ENCODE assay signal across 15 cellular contexts in genomic region chr3:79767194-79767952, GRCh38. TPM values are rescaled to one million over a fixed set of nuclear protein-coding genes. Genes with fewer than 3 reads are reported as not detected.
DNase-seq lines count a peak whose midpoint lies in the region; ATAC-seq and TF ChIP-seq lines count a peak whose summit lies in the region.
"Had no signal": no experiment of that assay in that cellular context is flagged by ENCODE, and none has a peak within 500 bp of the region (broad histone marks: within the 10 kb centered on the region; RNA-seq: fewer than 3 reads in every experiment).

No MANE protein-coding gene starts in this region.

- peak overlapping the region; percentile 86 for H2AFZ ChIP-seq in neuron (ENCODE audit: low read depth, low read length)

- DNase-seq in AG20443 (ENCODE audit: low spot score) (peak; percentile 8), NCI-H524 treated with DMSO at 0.1 percent for 48 hours (lab: John Stamatoyannopoulos, UW) (peak; percentile 30), epithelial cell of proximal tubule (ENCODE audit: low read depth) (no peak), NCI-H82 (lab: John Stamatoyannopoulos, UW) (no peak), NCI-H446 treated with DMSO at 0.1 percent for 48 hours (lab: John Stamatoyannopoulos, UW) (no peak)
- no peak for DNase-seq in activated CD8-positive, alpha-beta memory T cell treated with anti-CD3 and anti-CD28 coated beads, Interleukin-2, amount 10 ng/mL, durations not matched to agents 7 days and 5 days
- DNase-seq in activated naive CD4-positive, alpha-beta T cell treated with anti-CD3 and anti-CD28 coated beads, Interleukin-2, amount 50 U/mL, for 16 hours: no peak
- DNase-seq: activated gamma-delta T cell; effector CD8-positive, alpha-beta T cell; Karpas-422; left colon; NK-92 treated with Interleukin-12 subunit alpha and Interleukin-12 subunit beta, amount 100 ng/mL, for 24 hours; stimulated activated CD4-positive, alpha-beta T cell treated with anti-CD3 and anti-CD28 coated beads, Interleukin-15, amount 100 ng/mL, for 24 hours; stomach had no signal

- H3K4me3 ChIP-seq in epithelial cell of proximal tubule (ENCODE audit: low read depth, low read length): peak overlapping the region; percentile 11
- H3K4me3 ChIP-seq in neuron (ENCODE audit: low read length): peak overlapping the region; percentile 46

- no peaks in the 10 kb centered on the region for H3K4me1 Mint-ChIP-seq in activated CD8-positive, alpha-beta memory T cell treated with anti-CD3 and anti-CD28 coated beads, Interleukin-2, amount 10 ng/mL, durations not matched to agents 7 days and 5 days

- H3K27ac Mint-ChIP-seq in activated CD8-positive, alpha-beta memory T cell treated with anti-CD3 and anti-CD28 coated beads, Interleukin-2, amount 10 ng/mL, durations not matched to agents 7 days and 5 days: no peak overlapping the region

- no peaks in the 10 kb centered on the region for H3K36me3 ChIP-seq in neuron (ENCODE audit: insufficient read depth, low read length)
- H3K36me3 ChIP-seq: stomach had no signal

- peaks cover 3% of the 10 kb centered on the region for H3K9me3 Mint-ChIP-seq in activated CD8-positive, alpha-beta memory T cell treated with anti-CD3 and anti-CD28 coated beads, Interleukin-2, amount 10 ng/mL, durations not matched to agents 7 days and 5 days (ENCODE audit: low read depth)

- CTCF ChIA-PET in activated CD8-positive, alpha-beta memory T cell treated with anti-CD3 and anti-CD28 coated beads, Interleukin-2, amount 10 ng/mL, durations not matched to agents 7 days and 5 days (lab: Charles Lee): no interaction called here

- H3K36me3 Mint-ChIP-seq in activated CD8-positive, alpha-beta memory T cell treated with anti-CD3 and anti-CD28 coated beads, Interleukin-2, amount 10 ng/mL, durations not matched to agents 7 days and 5 days: no peaks in the 10 kb centered on the region

- peaks cover 4% of the 10 kb centered on the region for H3K27me3 Mint-ChIP-seq in activated CD8-positive, alpha-beta memory T cell treated with anti-CD3 and anti-CD28 coated beads, Interleukin-2, amount 10 ng/mL, durations not matched to agents 7 days and 5 days

- TF ChIP-seq CTCF in epithelial cell of proximal tubule (conservative IDR thresholded peaks at IDR 0.05; ENCODE audit: low read depth, low read length): no peak

- peaks cover 19% of the 10 kb centered on the region for H3K4me1 ChIP-seq in neuron (ENCODE audit: insufficient read depth, low read length)

- H3K9me3 ChIP-seq in neuron (ENCODE audit: low read length): no peaks in the 10 kb centered on the region

- no peak overlapping the region for H3K4me3 Mint-ChIP-seq in activated CD8-positive, alpha-beta memory T cell treated with anti-CD3 and anti-CD28 coated beads, Interleukin-2, amount 10 ng/mL, durations not matched to agents 7 days and 5 days

- H3K27me3 ChIP-seq in neuron (ENCODE audit: insufficient read depth, low read length): peaks cover 21% of the 10 kb centered on the region

- no peak for ATAC-seq in activated CD8-positive, alpha-beta memory T cell treated with anti-CD3 and anti-CD28 coated beads, Interleukin-2, amount 10 ng/mL, durations not matched to agents 7 days and 5 days
- ATAC-seq: left colon had no signal

RNA-seq across cellular contexts. Expression of gene ROBO1, which starts 0.4 kb away (rescaled TPM):
- total RNA-seq in epithelial cell of proximal tubule: 19.4 and 21.6 TPM in 2 replicates
- total RNA-seq in activated CD8-positive, alpha-beta memory T cell treated with anti-CD3 and anti-CD28 coated beads, Interleukin-2, amount 10 ng/mL, durations not matched to agents 7 days and 5 days: under 1 TPM; 0.32 to 0.87 TPM

Comparison
In these comparisons a context has a peak if more than half of its experiments do, and no peak if none do; other contexts are left out.
1. DNase-seq: peak in AG20443 (single experiment) and NCI-H524 treated with DMSO at 0.1 percent for 48 hours (single experiment); none in epithelial cell of proximal tubule (single experiment), NCI-H82 (single experiment), activated CD8-positive, alpha-beta memory T cell treated with anti-CD3 and anti-CD28 coated beads, Interleukin-2, amount 10 ng/mL, durations not matched to agents 7 days and 5 days (single experiment), NCI-H446 treated with DMSO at 0.1 percent for 48 hours (single experiment) and activated naive CD4-positive, alpha-beta T cell treated with anti-CD3 and anti-CD28 coated beads, Interleukin-2, amount 50 U/mL, for 16 hours (single experiment).
2. RNA of gene ROBO1, which starts 0.4 kb away (total RNA-seq): 19.4 to 21.6 TPM in epithelial cell of proximal tubule; 0.32 to 0.87 TPM in activated CD8-positive, alpha-beta memory T cell treated with anti-CD3 and anti-CD28 coated beads, Interleukin-2, amount 10 ng/mL, durations not matched to agents 7 days and 5 days; every median in the first group is over 10 times any median in the second.